Comparison of ENCODE assay signal across 30 cellular contexts in genomic region chr18:67742525-67742924, GRCh38.
"Had no signal": no experiment of that assay in that cellular context is flagged by ENCODE, and none has a peak within 500 bp of the region (broad histone marks: within the 10 kb centered on the region; RNA-seq: fewer than 3 reads in every experiment).

No MANE protein-coding gene starts in this region.

- ATAC-seq: naive thymus-derived CD8-positive, alpha-beta T cell; natural killer cell treated with Interleukin-12 subunit alpha and Interleukin-12 subunit beta and Interleukin-15 and Interleukin-18, amount 100 ng/mL, for 72 hours; pancreas; psoas muscle; right cardiac atrium; sciatic nerve; stimulated activated memory B cell treated with anti-CD40 and anti-IgM and Interleukin-4, amounts not matched to agents 10 μg/mL and 1 μg/mL and 100 μg/mL, for 72 hours; stimulated activated naive CD8-positive, alpha-beta T cell treated with anti-CD3 and anti-CD28 coated beads, Interleukin-15, amount 100 ng/mL, for 72 hours had no signal

- H3K4me3 Mint-ChIP-seq: naive thymus-derived CD8-positive, alpha-beta T cell; natural killer cell treated with Interleukin-12 subunit alpha and Interleukin-12 subunit beta and Interleukin-15 and Interleukin-18, amount 100 ng/mL, for 72 hours; nephron progenitor cell; neural crest cell; stimulated activated memory B cell treated with anti-CD40 and anti-IgM and Interleukin-4, amounts not matched to agents 10 μg/mL and 1 μg/mL and 100 μg/mL, for 72 hours; stimulated activated naive CD8-positive, alpha-beta T cell treated with anti-CD3 and anti-CD28 coated beads, Interleukin-15, amount 100 ng/mL, for 72 hours had no signal

- H3K4me1 ChIP-seq: pancreas, psoas muscle, spleen, suprapubic skin, testis, tibial artery, upper lobe of left lung, vagina had no signal

- H3K9me3 ChIP-seq: neutrophil, pancreas, psoas muscle, testis, vagina had no signal

- H3K4me1 Mint-ChIP-seq: naive thymus-derived CD8-positive, alpha-beta T cell; nephron progenitor cell; neural crest cell; stimulated activated memory B cell treated with anti-CD40 and anti-IgM and Interleukin-4, amounts not matched to agents 10 μg/mL and 1 μg/mL and 100 μg/mL, for 72 hours; stimulated activated naive CD8-positive, alpha-beta T cell treated with anti-CD3 and anti-CD28 coated beads, Interleukin-15, amount 100 ng/mL, for 72 hours had no signal

- H3K36me3 ChIP-seq: neutrophil, pancreas, spleen, suprapubic skin, tibial artery, upper lobe of left lung, vagina had no signal

- H3K4me2 ChIP-seq: smooth muscle cell had no signal

- H3K36me3 Mint-ChIP-seq: stimulated activated memory B cell treated with anti-CD40 and anti-IgM and Interleukin-4, amounts not matched to agents 10 μg/mL and 1 μg/mL and 100 μg/mL, for 72 hours had no signal

- H3K4me3 ChIP-seq: pancreas, psoas muscle, skin epidermis, smooth muscle cell, spleen, suprapubic skin, testis, tibial artery, upper lobe of left lung, vagina had no signal

- DNase-seq: nephron progenitor cell; nucleus accumbens; psoas muscle; spleen; stimulated activated CD4-positive, alpha-beta T cell treated with anti-CD3 and anti-CD28 coated beads, Interleukin-12 subunit alpha, Interleukin-12 subunit beta, amount 100 ng/mL, for 4 hours; stimulated activated CD4-positive, alpha-beta T cell treated with anti-CD3 and anti-CD28 coated beads, Interleukin-1b, Interleukin-23, amount 100 ng/mL, for 48 hours; stimulated activated CD4-positive, alpha-beta T cell treated with anti-CD3 and anti-CD28 coated beads, Interleukin-4, amount 100 ng/mL, for 1 hour; stimulated activated CD4-positive, alpha-beta T cell treated with anti-CD3 and anti-CD28 coated beads, Interleukin-4, amount 100 ng/mL, for 4 hours; stimulated activated CD8-positive, alpha-beta memory T cell treated with anti-CD3 and anti-CD28 coated beads, Interleukin-4, amount 100 ng/mL, for 48 hours; stimulated activated naive CD4-positive, alpha-beta T cell; stimulated activated naive CD8-positive, alpha-beta T cell treated with anti-CD3 and anti-CD28 coated beads, Interleukin-15, amount 100 ng/mL, for 72 hours; stimulated activated naive CD8-positive, alpha-beta T cell treated with anti-CD3 and anti-CD28 coated beads, Interleukin-15, Interleukin-2, amounts not matched to agents 100 U/mL and 50 U/mL, for 24 hours; substantia nigra; testis; tibial artery; trophoblast cell; upper lobe of left lung had no signal

- H3K27ac Mint-ChIP-seq: naive thymus-derived CD8-positive, alpha-beta T cell; natural killer cell treated with Interleukin-12 subunit alpha and Interleukin-12 subunit beta and Interleukin-15 and Interleukin-18, amount 100 ng/mL, for 72 hours; nephron progenitor cell; progenitor cell of endocrine pancreas; stimulated activated memory B cell treated with anti-CD40 and anti-IgM and Interleukin-4, amounts not matched to agents 10 μg/mL and 1 μg/mL and 100 μg/mL, for 72 hours; stimulated activated naive CD8-positive, alpha-beta T cell treated with anti-CD3 and anti-CD28 coated beads, Interleukin-15, amount 100 ng/mL, for 72 hours had no signal

- H3K27me3 ChIP-seq: neutrophil, pancreas, spleen, suprapubic skin, testis, tibial artery, upper lobe of left lung, vagina had no signal

- H3K27me3 Mint-ChIP-seq: natural killer cell treated with Interleukin-12 subunit alpha and Interleukin-12 subunit beta and Interleukin-15 and Interleukin-18, amount 100 ng/mL, for 72 hours; progenitor cell of endocrine pancreas; stimulated activated memory B cell treated with anti-CD40 and anti-IgM and Interleukin-4, amounts not matched to agents 10 μg/mL and 1 μg/mL and 100 μg/mL, for 72 hours had no signal

- H3K27ac ChIP-seq: neutrophil, pancreas, psoas muscle, skin epidermis, spleen, suprapubic skin, testis, tibial artery, upper lobe of left lung, vagina had no signal
